In the genomic region with DNA sequence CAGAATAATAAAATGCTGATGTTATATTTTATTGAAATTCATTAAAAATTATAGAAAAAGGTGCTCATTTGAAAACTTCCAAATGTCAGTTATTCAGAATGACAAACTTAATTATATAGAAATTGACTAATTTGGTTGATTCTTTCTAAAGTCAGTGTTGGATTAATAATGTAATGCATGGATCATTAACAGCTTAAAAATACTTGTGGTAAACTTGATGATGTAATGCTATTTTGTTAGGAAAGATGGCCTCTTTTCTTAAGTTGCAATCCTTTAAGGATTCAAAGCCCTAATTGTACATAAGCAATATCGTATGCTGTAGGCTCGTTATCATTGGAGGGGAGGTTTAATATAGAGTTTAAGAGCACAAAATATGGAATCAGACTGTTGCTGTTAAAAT, we compare ENCODE assay signal across 19 cellular contexts.
DNase-seq lines count a peak whose midpoint lies in the region; ATAC-seq, FAIRE-seq and TF ChIP-seq lines count a peak whose summit lies in the region.
"Had no signal": no experiment of that assay in that cellular context is flagged by ENCODE, and none has a peak within 500 bp of the region (broad histone marks: within the 10 kb centered on the region; RNA-seq: fewer than 3 reads in every experiment).

No MANE protein-coding gene starts in this region.

- no peak overlapping the region for H3K4me3 Mint-ChIP-seq in astrocyte (ENCODE audit: unreplicated experiment)
- H3K4me3 Mint-ChIP-seq in stimulated activated naive B cell treated with anti-CD40 and anti-IgM and Interleukin-4, amounts not matched to agents 10 μg/mL and 1 μg/mL and 100 μg/mL, for 72 hours = no peak overlapping the region
- H3K4me3 Mint-ChIP-seq in activated CD4-positive, alpha-beta T cell treated with anti-CD3 and anti-CD28 coated beads, Interleukin-2, amount 10 ng/mL, durations not matched to agents 7 days and 5 days = no peak overlapping the region
- H3K4me3 Mint-ChIP-seq: CD14-positive monocyte; CD4-positive, alpha-beta memory T cell; GM23338 had no signal

- H3K36me3 Mint-ChIP-seq in astrocyte (ENCODE audit: low read depth, unreplicated experiment) = peaks cover 23% of the 10 kb centered on the region
- H3K36me3 Mint-ChIP-seq in stimulated activated naive B cell treated with anti-CD40 and anti-IgM and Interleukin-4, amounts not matched to agents 10 μg/mL and 1 μg/mL and 100 μg/mL, for 72 hours = peaks cover 35 to 45% of the 10 kb centered on the region in 2 donors
- H3K36me3 Mint-ChIP-seq in activated CD4-positive, alpha-beta T cell treated with anti-CD3 and anti-CD28 coated beads, Interleukin-2, amount 10 ng/mL, durations not matched to agents 7 days and 5 days (ENCODE audit: low read depth) = peaks cover 38% of the 10 kb centered on the region

- H3K4me1 Mint-ChIP-seq in astrocyte (ENCODE audit: low read depth, unreplicated experiment) = peaks cover 16% of the 10 kb centered on the region
- peaks cover 2 to 14% of the 10 kb centered on the region in 2 donors for H3K4me1 Mint-ChIP-seq in stimulated activated naive B cell treated with anti-CD40 and anti-IgM and Interleukin-4, amounts not matched to agents 10 μg/mL and 1 μg/mL and 100 μg/mL, for 72 hours
- H3K4me1 Mint-ChIP-seq in activated CD4-positive, alpha-beta T cell treated with anti-CD3 and anti-CD28 coated beads, Interleukin-2, amount 10 ng/mL, durations not matched to agents 7 days and 5 days = peaks cover 4% of the 10 kb centered on the region
- H3K4me1 Mint-ChIP-seq: CD14-positive monocyte, GM23338 had no signal

- no peak for ATAC-seq in pancreas
- ATAC-seq in stimulated activated naive B cell treated with anti-CD40 and anti-IgM and Interleukin-4, amounts not matched to agents 10 μg/mL and 1 μg/mL and 100 μg/mL, for 72 hours (replicated peaks) = no peak
- ATAC-seq: A549, GM23338, HCT116 had no signal

- H3K4me3 ChIP-seq in HEK293 (ENCODE audit: low read depth, low read length) (no peak overlapping the region), astrocyte (ENCODE audit: insufficient read depth, low read depth, low read length) (no peak overlapping the region), pancreas (no peak overlapping the region)
- H3K4me3 ChIP-seq: A549, BLaER1, GM23338 had no signal

- CTCF ChIA-PET in HEK293 (lab: Yijun Ruan, JAX) = interaction anchor here (0.7 to 1.1 kb wide), 2 partner anchors 28 to 823 kb away, joined by 3 read pairs; no protein-coding TSS in a partner anchor
- CTCF ChIA-PET in activated CD4-positive, alpha-beta T cell treated with anti-CD3 and anti-CD28 coated beads, Interleukin-2, amount 10 ng/mL, durations not matched to agents 7 days and 5 days (lab: Charles Lee) = no interaction called here

- no peaks in the 10 kb centered on the region for H3K4me1 ChIP-seq in HEK293 (ENCODE audit: control insufficient read depth, insufficient read depth, low read length)
- no peaks in the 10 kb centered on the region for H3K4me1 ChIP-seq in astrocyte (ENCODE audit: insufficient read depth, low read length)
- H3K4me1 ChIP-seq in pancreas = no peaks in the 10 kb centered on the region
- H3K4me1 ChIP-seq: A549, BLaER1 had no signal

- POLR2A ChIA-PET in HEK293 (lab: Yijun Ruan, JAX) = no interaction called here
- POLR2A ChIA-PET in activated CD4-positive, alpha-beta T cell treated with anti-CD3 and anti-CD28 coated beads, Interleukin-2, amount 10 ng/mL, durations not matched to agents 7 days and 5 days (lab: Charles Lee) = no interaction called here

- intact Hi-C loops in pancreas (cut with DNase I) = no loop called here

- 69 to 80% methylated on average over 2 of the region's 2 CpGs for WGBS in pancreas, 2 donors

- DNase-seq in astrocyte (ENCODE audit: low read depth) (peak; percentile 10), pancreas (no peak), NCI-H2029 (lab: John Stamatoyannopoulos, UW) (no peak)
- no peak for DNase-seq in stimulated activated naive B cell treated with anti-CD40 and anti-IgM and Interleukin-4, amounts not matched to agents 10 μg/mL and 1 μg/mL and 100 μg/mL, for 72 hours
- no peak for DNase-seq in activated CD4-positive, alpha-beta T cell treated with anti-CD3 and anti-CD28 coated beads, Interleukin-2, amount 10 ng/mL, durations not matched to agents 7 days and 5 days
- DNase-seq in activated T-cell treated with anti-CD3 and anti-CD28 coated beads, Interleukin-2, amount 50 U/mL, for 1 hour = no peak
- DNase-seq: CD4-positive, alpha-beta memory T cell; DMS153; DMS79; GDM1; H7 had no signal

- H3K27me3 Mint-ChIP-seq in astrocyte (ENCODE audit: low read depth, unreplicated experiment) = no peaks in the 10 kb centered on the region
- no peaks in the 10 kb centered on the region for H3K27me3 Mint-ChIP-seq in stimulated activated naive B cell treated with anti-CD40 and anti-IgM and Interleukin-4, amounts not matched to agents 10 μg/mL and 1 μg/mL and 100 μg/mL, for 72 hours
- no peaks in the 10 kb centered on the region for H3K27me3 Mint-ChIP-seq in activated CD4-positive, alpha-beta T cell treated with anti-CD3 and anti-CD28 coated beads, Interleukin-2, amount 10 ng/mL, durations not matched to agents 7 days and 5 days
- H3K27me3 Mint-ChIP-seq: CD4-positive, alpha-beta memory T cell had no signal

- H3K36me3 ChIP-seq in HEK293 (ENCODE audit: control insufficient read depth in 2 of 2, insufficient read depth in 1 of 2, low read length in 2 of 2) (peaks cover 0 to 3% of the 10 kb centered on the region in 2 experiments; a peak in 1 of 3 replicates), astrocyte (ENCODE audit: insufficient read depth, low read length) (peaks cover 11% of the 10 kb centered on the region), pancreas (no peaks in the 10 kb centered on the region)

- no peak overlapping the region for H3K4me2 ChIP-seq in astrocyte (ENCODE audit: low read length)
- H3K4me2 ChIP-seq: A549, BLaER1, GM23338 had no signal

- H4K20me1 ChIP-seq in astrocyte (ENCODE audit: insufficient read depth, low read length) = peaks cover 30% of the 10 kb centered on the region
- H4K20me1 ChIP-seq: BLaER1 had no signal

- H3K9me3 ChIP-seq in HEK293 (ENCODE audit: control insufficient read depth, insufficient read depth, low read depth, low read length) = peaks cover 4% of the 10 kb centered on the region; the same call in 1 of the 2 replicates
- H3K9me3 ChIP-seq in astrocyte (ENCODE audit: insufficient read depth, low read depth, low read length) = no peaks in the 10 kb centered on the region
- H3K9me3 ChIP-seq in pancreas = peaks cover 0 to 10% (median 0%) of the 10 kb centered on the region in 4 donors

- FAIRE-seq in astrocyte (lab: Jason Lieb, UNC) (no peak), pancreas (lab: Jason Lieb, UNC) (peak; percentile 63)
- FAIRE-seq: GM12892, GM18507 had no signal

- H3K27me3 ChIP-seq in astrocyte (ENCODE audit: insufficient read depth, low read length) (no peaks in the 10 kb centered on the region), pancreas (no peaks in the 10 kb centered on the region)
- H3K27me3 ChIP-seq: BLaER1 had no signal

- H3K79me2 ChIP-seq in astrocyte (ENCODE audit: insufficient read depth, low read length) = peaks cover 64% of the 10 kb centered on the region

- TF ChIP-seq CTCF in HEK293 (tag by site-specific recombination; IDR thresholded peaks at IDR 0.05) (no peak), astrocyte (IDR thresholded peaks at IDR 0.05; ENCODE audit: insufficient read depth, low read depth, low read length) (no peak), pancreas (IDR thresholded peaks at IDR 0.05) (no peak)

- peaks cover 7% of the 10 kb centered on the region for H3K9me3 Mint-ChIP-seq in astrocyte (ENCODE audit: unreplicated experiment)
- H3K9me3 Mint-ChIP-seq in stimulated activated naive B cell treated with anti-CD40 and anti-IgM and Interleukin-4, amounts not matched to agents 10 μg/mL and 1 μg/mL and 100 μg/mL, for 72 hours = peaks cover 20 to 26% of the 10 kb centered on the region in 2 donors
- peaks cover 24% of the 10 kb centered on the region for H3K9me3 Mint-ChIP-seq in activated CD4-positive, alpha-beta T cell treated with anti-CD3 and anti-CD28 coated beads, Interleukin-2, amount 10 ng/mL, durations not matched to agents 7 days and 5 days

- no peak overlapping the region for H3K27ac ChIP-seq in HEK293 (ENCODE audit: extremely low read depth, low read depth, low read length)
- no peak overlapping the region for H3K27ac ChIP-seq in astrocyte (ENCODE audit: low read depth, low read length)
- no peak overlapping the region for H3K27ac ChIP-seq in pancreas
- H3K27ac ChIP-seq: A549, BLaER1 had no signal

- H3K9ac ChIP-seq in astrocyte (ENCODE audit: low read length) = no peak overlapping the region
- H3K9ac ChIP-seq: BLaER1 had no signal

- H2AFZ ChIP-seq in astrocyte (ENCODE audit: low read depth, low read length) = no peak overlapping the region
- H2AFZ ChIP-seq: GM23338 had no signal

- no peak overlapping the region for H3K27ac Mint-ChIP-seq in astrocyte (ENCODE audit: unreplicated experiment)
- peak overlapping the region; percentile 25 for H3K27ac Mint-ChIP-seq in stimulated activated naive B cell treated with anti-CD40 and anti-IgM and Interleukin-4, amounts not matched to agents 10 μg/mL and 1 μg/mL and 100 μg/mL, for 72 hours
- no peak overlapping the region for H3K27ac Mint-ChIP-seq in activated CD4-positive, alpha-beta T cell treated with anti-CD3 and anti-CD28 coated beads, Interleukin-2, amount 10 ng/mL, durations not matched to agents 7 days and 5 days
- H3K27ac Mint-ChIP-seq: CD14-positive monocyte; CD4-positive, alpha-beta memory T cell; GM23338 had no signal

TF ChIP-seq in HEK293, 187 proteins besides CTCF, POLR2A, EP300 and RAD21 (continues in another document):
- TF ChIP-seq SCRT1 (tag by site-specific recombination; IDR thresholded peaks at IDR 0.05; ENCODE audit: borderline replicate concordance) (no peak), HOXA7 (CRISPR knock-in tag; IDR thresholded peaks at IDR 0.05; ENCODE audit: borderline replicate concordance) (no peak)
- TF ChIP-seq, protein P1, sequence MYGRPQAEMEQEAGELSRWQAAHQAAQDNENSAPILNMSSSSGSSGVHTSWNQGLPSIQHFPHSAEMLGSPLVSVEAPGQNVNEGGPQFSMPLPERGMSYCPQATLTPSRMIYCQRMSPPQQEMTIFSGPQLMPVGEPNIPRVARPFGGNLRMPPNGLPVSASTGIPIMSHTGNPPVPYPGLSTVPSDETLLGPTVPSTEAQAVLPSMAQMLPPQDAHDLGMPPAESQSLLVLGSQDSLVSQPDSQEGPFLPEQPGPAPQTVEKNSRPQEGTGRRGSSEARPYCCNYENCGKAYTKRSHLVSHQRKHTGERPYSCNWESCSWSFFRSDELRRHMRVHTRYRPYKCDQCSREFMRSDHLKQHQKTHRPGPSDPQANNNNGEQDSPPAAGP (tag by site-specific recombination; IDR thresholded peaks at IDR 0.05) = no peak
